Comparison of ENCODE assay signal across 26 cellular contexts in the genomic region with DNA sequence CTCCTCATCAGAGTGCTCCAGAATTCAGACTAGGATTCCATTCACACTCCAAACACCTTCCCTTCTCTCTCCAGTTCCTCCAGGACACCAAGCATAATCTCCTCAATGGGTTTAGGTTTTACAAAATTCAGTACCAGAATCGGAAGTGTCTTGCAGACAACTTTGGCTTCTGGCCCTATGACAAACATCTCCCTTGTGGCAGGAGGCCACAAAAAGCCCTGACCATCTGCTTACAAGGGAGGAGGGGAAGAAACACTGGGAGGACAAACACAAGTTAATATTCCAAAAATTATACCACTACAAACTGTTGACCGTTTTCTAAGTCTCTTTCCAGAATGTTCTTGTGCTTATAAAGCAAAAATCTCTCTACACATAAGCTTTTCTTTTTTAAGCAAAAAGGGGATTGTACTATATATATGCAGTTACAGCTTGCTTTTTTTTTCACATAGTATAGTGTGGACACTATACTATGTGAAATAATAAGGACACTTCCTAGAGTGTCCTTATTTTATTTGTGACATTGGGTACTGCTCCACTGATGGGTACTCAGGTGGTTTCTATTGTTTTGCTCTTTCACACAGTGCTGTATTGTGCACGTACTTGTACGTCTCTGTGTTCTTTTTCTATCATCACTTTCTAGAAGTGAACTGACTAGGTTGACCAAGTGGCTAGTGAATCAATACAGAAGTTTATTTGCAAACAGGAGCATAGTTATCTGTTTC.
A peak's percentile ranks its signal among the peaks of the same experiment; 100 is the strongest.
DNase-seq lines count a peak whose midpoint lies in the region; ATAC-seq, FAIRE-seq and TF ChIP-seq lines count a peak whose summit lies in the region.
"Had no signal": no experiment of that assay in that cellular context is flagged by ENCODE, and none has a peak within 500 bp of the region (broad histone marks: within the 10 kb centered on the region; RNA-seq: fewer than 3 reads in every experiment).

No MANE protein-coding gene starts in this region.

- H3K9me3 ChIP-seq in right lobe of liver (no peaks in the 10 kb centered on the region), HepG2 (ENCODE audit: low read length) (no peaks in the 10 kb centered on the region)
- H3K9me3 ChIP-seq: body of pancreas, gastroesophageal sphincter, ovary, SJSA1, testis had no signal

- H3K9ac ChIP-seq in HepG2 (ENCODE audit: insufficient read depth, low read depth, low read length) = no peak overlapping the region

- intact Hi-C loops in right lobe of liver (cut with DNase I) (no loop called here), HepG2 (cut with micrococcal nuclease; ENCODE audit: unreplicated experiment) (no loop called here)

- peaks cover 6% of the 10 kb centered on the region for H3K4me1 Mint-ChIP-seq in stimulated activated memory B cell treated with anti-CD40 and anti-IgM and Interleukin-4, amounts not matched to agents 10 μg/mL and 1 μg/mL and 100 μg/mL, for 72 hours
- H3K4me1 Mint-ChIP-seq: activated naive CD8-positive, alpha-beta T cell treated with anti-CD3 and anti-CD28 coated beads, Interleukin-2, amount 10 ng/mL, durations not matched to agents 7 days and 5 days; stimulated activated effector memory CD8-positive, alpha-beta T cell treated with anti-CD3 and anti-CD28 coated beads, Interleukin-12 subunit alpha, Interleukin-12 subunit beta, amount 100 ng/mL, for 72 hours; T-helper 17 cell had no signal

- H3K9me3 Mint-ChIP-seq in stimulated activated memory B cell treated with anti-CD40 and anti-IgM and Interleukin-4, amounts not matched to agents 10 μg/mL and 1 μg/mL and 100 μg/mL, for 72 hours = no peaks in the 10 kb centered on the region
- H3K9me3 Mint-ChIP-seq: activated naive CD8-positive, alpha-beta T cell treated with anti-CD3 and anti-CD28 coated beads, Interleukin-2, amount 10 ng/mL, durations not matched to agents 7 days and 5 days; activated T-helper 2 cell treated with anti-CD3 and anti-CD28 coated beads, Interferon-gamma antibody, Interleukin-2, Interleukin-4, amounts not matched to agents 10 μg/mL and 5 μg/mL and 100 μg/mL, durations not matched to agents 14 hours and 24 hours and 36 hours; CD4-positive, alpha-beta T cell; naive thymus-derived CD8-positive, alpha-beta T cell had no signal

- no peak for FAIRE-seq in HepG2 (lab: Jason Lieb, UNC)

- POLR2A ChIA-PET in HepG2 (lab: Yijun Ruan, JAX) = no interaction called here

- ATAC-seq in right lobe of liver (peak; percentile 64 to 74 (median 70)), HepG2 (no peak), GM21526 (IDR thresholded peaks at IDR 0.05; ENCODE audit: low FRiP score, unreplicated experiment) (no peak), GM18873 (IDR thresholded peaks at IDR 0.05; ENCODE audit: low FRiP score, unreplicated experiment) (no peak), GM18858 (IDR thresholded peaks at IDR 0.05; ENCODE audit: unreplicated experiment) (no peak)
- no peak for ATAC-seq in stimulated activated memory B cell treated with anti-CD40 and anti-IgM and Interleukin-4, amounts not matched to agents 10 μg/mL and 1 μg/mL and 100 μg/mL, for 72 hours
- ATAC-seq: body of pancreas; gastroesophageal sphincter; naive thymus-derived CD8-positive, alpha-beta T cell; sciatic nerve; stimulated activated effector memory CD8-positive, alpha-beta T cell treated with anti-CD3 and anti-CD28 coated beads, Interleukin-12 subunit alpha, Interleukin-12 subunit beta, amount 100 ng/mL, for 72 hours; T-helper 17 cell had no signal

- H3K27me3 ChIP-seq in right lobe of liver = no peaks in the 10 kb centered on the region
- no peaks in the 10 kb centered on the region; a peak in 1 of 5 replicates for H3K27me3 ChIP-seq in HepG2 (ENCODE audit: control insufficient read depth in 1 of 2, insufficient read depth in 2 of 2, low read length in 2 of 2)
- H3K27me3 ChIP-seq: body of pancreas, gastroesophageal sphincter, ovary, SJSA1, testis had no signal

- H3K4me1 ChIP-seq in right lobe of liver = peaks cover 0 to 20% (median 5%) of the 10 kb centered on the region in 4 donors
- peaks cover 7% of the 10 kb centered on the region for H3K4me1 ChIP-seq in HepG2 (ENCODE audit: insufficient read depth, low read length)
- H3K4me1 ChIP-seq: body of pancreas, gastroesophageal sphincter, testis had no signal

- TF ChIP-seq POLR2A in right lobe of liver (IDR thresholded peaks at IDR 0.05) (no peak), HepG2 (IDR thresholded peaks at IDR 0.05; ENCODE audit: insufficient read depth in 1 of 2, low read depth in 2 of 2, low read length in 2 of 2) (no peak)

- no peaks in the 10 kb centered on the region for H3K36me3 Mint-ChIP-seq in stimulated activated memory B cell treated with anti-CD40 and anti-IgM and Interleukin-4, amounts not matched to agents 10 μg/mL and 1 μg/mL and 100 μg/mL, for 72 hours
- H3K36me3 Mint-ChIP-seq: activated naive CD8-positive, alpha-beta T cell treated with anti-CD3 and anti-CD28 coated beads, Interleukin-2, amount 10 ng/mL, durations not matched to agents 7 days and 5 days; stimulated activated effector memory CD8-positive, alpha-beta T cell treated with anti-CD3 and anti-CD28 coated beads, Interleukin-12 subunit alpha, Interleukin-12 subunit beta, amount 100 ng/mL, for 72 hours had no signal

- CTCF ChIA-PET in HepG2 (lab: Yijun Ruan, JAX; ENCODE audit: low intra/inter-chr PET ratio, low total read pairs) = no interaction called here

- no peaks in the 10 kb centered on the region for H4K20me1 ChIP-seq in HepG2 (ENCODE audit: insufficient read depth, low read length)

- DNase-seq in right lobe of liver (peak in 1 of 3 donors; percentile 50), HepG2 (ENCODE audit: low spot score) (no peak), NCI-H82 treated with DMSO at 0.1 percent for 48 hours (lab: John Stamatoyannopoulos, UW; ENCODE audit: unreplicated experiment) (peak; percentile 53), fibroblast of mammary gland (ENCODE audit: low read depth) (peak; percentile 19)
- DNase-seq: activated CD8-positive, alpha-beta memory T cell treated with anti-CD3 and anti-CD28 coated beads, Interleukin-2, amount 50 U/mL, for 4 hours; activated naive CD8-positive, alpha-beta T cell treated with anti-CD3 and anti-CD28 coated beads, Interleukin-2, amount 10 ng/mL, durations not matched to agents 7 days and 5 days; CD4-positive, alpha-beta T cell; mesendoderm; naive thymus-derived CD8-positive, alpha-beta T cell; NCI-H146; NCI-H2171; NCI-H748 treated with DMSO at 0.1 percent for 48 hours; T-helper 17 cell; testis had no signal

- H3K4me3 ChIP-seq in right lobe of liver (no peak overlapping the region), HepG2 (replicated peaks in 1 of 3; ENCODE audit: insufficient read depth in 1 of 3, low read depth in 2 of 3, low read length in 3 of 3) (no peak overlapping the region), fibroblast of mammary gland (ENCODE audit: control insufficient read depth, low read depth, low read length) (no peak overlapping the region)
- H3K4me3 ChIP-seq: body of pancreas, gastroesophageal sphincter, ovary, SJSA1, testis had no signal

- H3K27me3 Mint-ChIP-seq in stimulated activated memory B cell treated with anti-CD40 and anti-IgM and Interleukin-4, amounts not matched to agents 10 μg/mL and 1 μg/mL and 100 μg/mL, for 72 hours = no peaks in the 10 kb centered on the region
- H3K27me3 Mint-ChIP-seq: CD4-positive, alpha-beta T cell; naive thymus-derived CD8-positive, alpha-beta T cell; T-helper 17 cell had no signal

- TF ChIP-seq EP300 in HepG2 (IDR thresholded peaks at IDR 0.05; ENCODE audit: low read depth in 2 of 2, low read length in 2 of 2) (no peak), HepG2 (CRISPR knock-in tag; IDR thresholded peaks at IDR 0.05; ENCODE audit: borderline replicate concordance) (no peak)

- H3K27ac ChIP-seq in right lobe of liver (no peak overlapping the region), HepG2 (ENCODE audit: extremely low read length, insufficient read depth, low read length) (no peak overlapping the region)
- H3K27ac ChIP-seq: body of pancreas, gastroesophageal sphincter, ovary, SJSA1, testis, VCaP had no signal

- 47% methylated on average over 4 of the region's 4 CpGs for WGBS in right lobe of liver (ENCODE audit: insufficient coverage, low coverage, low lambda C conversion rate, missing lambda C conversion rate)
- WGBS in HepG2 (ENCODE audit: low lambda C conversion rate) = 1% methylated on average over 4 of the region's 4 CpGs

- TF ChIP-seq CTCF in right lobe of liver (IDR thresholded peaks at IDR 0.05) (no peak), HepG2 (CRISPR knock-in tag; IDR thresholded peaks at IDR 0.05) (no peak), fibroblast of mammary gland (conservative IDR thresholded peaks at IDR 0.05; ENCODE audit: control insufficient read depth, insufficient read depth, low read depth, low read length) (no peak)

- BruUV-seq in HepG2 (replicated peaks; lab: Mats Ljungman, UMichigan) = no TSS peak

- no peak overlapping the region for H3K4me2 ChIP-seq in HepG2 (ENCODE audit: low read depth, low read length)

- no peak overlapping the region for H3K4me3 Mint-ChIP-seq in stimulated activated memory B cell treated with anti-CD40 and anti-IgM and Interleukin-4, amounts not matched to agents 10 μg/mL and 1 μg/mL and 100 μg/mL, for 72 hours
- H3K4me3 Mint-ChIP-seq: activated naive CD8-positive, alpha-beta T cell treated with anti-CD3 and anti-CD28 coated beads, Interleukin-2, amount 10 ng/mL, durations not matched to agents 7 days and 5 days; CD4-positive, alpha-beta T cell; naive thymus-derived CD8-positive, alpha-beta T cell; stimulated activated effector memory CD8-positive, alpha-beta T cell treated with anti-CD3 and anti-CD28 coated beads, Interleukin-12 subunit alpha, Interleukin-12 subunit beta, amount 100 ng/mL, for 72 hours; T-helper 17 cell had no signal

- no peak for TF ChIP-seq RAD21 in HepG2 (CRISPR knock-in tag; IDR thresholded peaks at IDR 0.05)

- in situ Hi-C loops in HepG2 (cut with HindIII; ENCODE audit: extremely low pct_ligation_motif_present, low pct_unique_long_range_greater_than_20kb) = no loop called here

- H2AFZ ChIP-seq in HepG2 (ENCODE audit: low read length) = no peak overlapping the region

- H3K36me3 ChIP-seq in right lobe of liver (no peaks in the 10 kb centered on the region), HepG2 (replicated peaks in 1 of 2; ENCODE audit: control insufficient read depth in 1 of 2, insufficient read depth in 2 of 2, low read length in 2 of 2) (no peaks in the 10 kb centered on the region)
- H3K36me3 ChIP-seq: gastroesophageal sphincter, ovary, SJSA1 had no signal

- no peaks in the 10 kb centered on the region for H3K79me2 ChIP-seq in HepG2 (ENCODE audit: insufficient read depth, low read length)

- H3K27ac Mint-ChIP-seq in stimulated activated memory B cell treated with anti-CD40 and anti-IgM and Interleukin-4, amounts not matched to agents 10 μg/mL and 1 μg/mL and 100 μg/mL, for 72 hours = no peak overlapping the region
- H3K27ac Mint-ChIP-seq: activated naive CD8-positive, alpha-beta T cell treated with anti-CD3 and anti-CD28 coated beads, Interleukin-2, amount 10 ng/mL, durations not matched to agents 7 days and 5 days; activated T-helper 2 cell treated with anti-CD3 and anti-CD28 coated beads, Interferon-gamma antibody, Interleukin-2, Interleukin-4, amounts not matched to agents 10 μg/mL and 5 μg/mL and 100 μg/mL, durations not matched to agents 14 hours and 24 hours and 36 hours; CD4-positive, alpha-beta T cell; stimulated activated effector memory CD8-positive, alpha-beta T cell treated with anti-CD3 and anti-CD28 coated beads, Interleukin-12 subunit alpha, Interleukin-12 subunit beta, amount 100 ng/mL, for 72 hours; T-helper 17 cell had no signal

Comparison
In these comparisons a context has a peak if more than half of its experiments do, and no peak if none do; other contexts are left out.
1. ATAC-seq: peak in right lobe of liver (4 of 4); none in HepG2 (single experiment), GM21526 (single experiment), GM18873 (single experiment), GM18858 (single experiment) and stimulated activated memory B cell treated with anti-CD40 and anti-IgM and Interleukin-4, amounts not matched to agents 10 μg/mL and 1 μg/mL and 100 μg/mL, for 72 hours (single experiment).